Comparison of ENCODE assay signal across 16 cellular contexts in the genomic region with DNA sequence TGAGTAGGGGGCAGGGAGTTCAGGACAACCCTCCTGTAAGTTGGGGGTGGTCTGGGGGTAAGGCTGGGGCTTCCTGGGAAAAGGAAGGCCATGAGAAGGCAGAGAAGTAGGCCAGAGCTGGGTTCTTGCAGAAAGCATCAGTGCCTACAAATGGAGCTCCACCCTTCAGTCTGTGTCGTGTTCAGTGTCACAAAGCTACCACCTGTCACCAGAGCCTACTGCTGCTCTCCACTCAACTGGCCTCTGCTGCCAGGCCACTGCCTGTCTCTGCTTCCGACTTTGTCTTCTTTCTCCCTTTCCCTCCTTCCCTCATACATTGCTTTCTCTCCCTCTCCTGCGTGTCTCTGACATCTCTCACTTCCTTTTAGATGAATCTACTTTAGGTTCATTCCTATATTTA.
DNase-seq lines count a peak whose midpoint lies in the region; ATAC-seq and TF ChIP-seq lines count a peak whose summit lies in the region.
"Had no signal": no experiment of that assay in that cellular context is flagged by ENCODE, and none has a peak within 500 bp of the region (broad histone marks: within the 10 kb centered on the region; RNA-seq: fewer than 3 reads in every experiment).

No MANE protein-coding gene starts in this region.

- no peak overlapping the region for H3K4me3 Mint-ChIP-seq in nephron progenitor cell
- H3K4me3 Mint-ChIP-seq in stimulated activated naive CD8-positive, alpha-beta T cell treated with anti-CD3 and anti-CD28 coated beads, Interleukin-15, amount 100 ng/mL, for 72 hours: no peak overlapping the region
- H3K4me3 Mint-ChIP-seq: GM23338 had no signal

- H3K4me1 Mint-ChIP-seq in nephron progenitor cell: no peaks in the 10 kb centered on the region
- peaks cover 19% of the 10 kb centered on the region for H3K4me1 Mint-ChIP-seq in stimulated activated naive CD8-positive, alpha-beta T cell treated with anti-CD3 and anti-CD28 coated beads, Interleukin-15, amount 100 ng/mL, for 72 hours

- H3K4me3 ChIP-seq in GM12865 (ENCODE audit: low read depth, low read length): no peak overlapping the region
- H3K4me3 ChIP-seq in OCI-LY3 (ENCODE audit: low read length): no peak overlapping the region
- H3K4me3 ChIP-seq: GM23338 had no signal

- ATAC-seq in stimulated activated naive CD8-positive, alpha-beta T cell treated with anti-CD3 and anti-CD28 coated beads, Interleukin-15, amount 100 ng/mL, for 72 hours: no peak
- ATAC-seq in GM21619 (IDR thresholded peaks at IDR 0.05; ENCODE audit: unreplicated experiment): no peak
- ATAC-seq: GM23338, HCT116, SK-N-SH treated with all-trans-retinoic acid at 6 μM for 48 hours had no signal

- H3K36me3 Mint-ChIP-seq in nephron progenitor cell (ENCODE audit: low read depth): peaks cover 39% of the 10 kb centered on the region

- no peaks in the 10 kb centered on the region for H3K9me3 ChIP-seq in OCI-LY3 (ENCODE audit: insufficient read depth, low read length)

- DNase-seq in AG20443 (ENCODE audit: low spot score) (peak; percentile 5), GM12865 (ENCODE audit: low read depth) (peak; percentile 57), nephron progenitor cell (no peak), NCI-H187 (lab: John Stamatoyannopoulos, UW) (no peak)
- no peak for DNase-seq in stimulated activated naive CD8-positive, alpha-beta T cell treated with anti-CD3 and anti-CD28 coated beads, Interleukin-15, amount 100 ng/mL, for 72 hours
- DNase-seq: NCI-H1092, NCI-H146, NCI-H510A treated with DMSO at 0.1 percent for 48 hours, OCI-M1, SHP77 treated with DMSO at 0.1 percent for 48 hours had no signal

- peaks cover 21% of the 10 kb centered on the region for H3K4me1 ChIP-seq in OCI-LY3 (ENCODE audit: low read length)

- peaks cover 51% of the 10 kb centered on the region for H3K36me3 ChIP-seq in OCI-LY3 (replicated peaks; ENCODE audit: low read depth, low read length)

- no peaks in the 10 kb centered on the region for H3K79me2 ChIP-seq in OCI-LY3 (ENCODE audit: low read length)

- no peaks in the 10 kb centered on the region for H3K27me3 ChIP-seq in OCI-LY3 (ENCODE audit: low read depth, low read length)

- H4K20me1 ChIP-seq in OCI-LY3 (ENCODE audit: insufficient read depth, low read length): no peaks in the 10 kb centered on the region

- TF ChIP-seq CTCF in GM12865 (IDR thresholded peaks at IDR 0.05; ENCODE audit: insufficient read depth, low read depth, low read length, missing control alignments): no peak
- TF ChIP-seq CTCF in OCI-LY3 (IDR thresholded peaks at IDR 0.05; ENCODE audit: low read depth, low read length): no peak
- no peak for TF ChIP-seq CTCF in nephron progenitor cell (IDR thresholded peaks at IDR 0.05)

- H3K9me3 Mint-ChIP-seq in nephron progenitor cell: no peaks in the 10 kb centered on the region
- peaks cover 9 to 15% of the 10 kb centered on the region in 2 donors for H3K9me3 Mint-ChIP-seq in stimulated activated naive CD8-positive, alpha-beta T cell treated with anti-CD3 and anti-CD28 coated beads, Interleukin-15, amount 100 ng/mL, for 72 hours
- H3K9me3 Mint-ChIP-seq: GM23338 had no signal

- peak overlapping the region; percentile 17 for H3K27ac Mint-ChIP-seq in nephron progenitor cell
- peak overlapping the region in 1 of 2 donors; percentile 10 for H3K27ac Mint-ChIP-seq in stimulated activated naive CD8-positive, alpha-beta T cell treated with anti-CD3 and anti-CD28 coated beads, Interleukin-15, amount 100 ng/mL, for 72 hours
- H3K27ac Mint-ChIP-seq: GM23338 had no signal

- H3K27ac ChIP-seq in OCI-LY3 (ENCODE audit: low read length): peak overlapping the region; percentile 19
- H3K27ac ChIP-seq: C4-2B had no signal

- H3K9ac ChIP-seq in OCI-LY3 (ENCODE audit: low read length): no peak overlapping the region

- H2AFZ ChIP-seq in OCI-LY3 (ENCODE audit: low read depth, low read length): no peak overlapping the region
- H2AFZ ChIP-seq: GM23338 had no signal

- peak overlapping the region; percentile 19 for H3K4me2 ChIP-seq in OCI-LY3 (ENCODE audit: low read length)
- H3K4me2 ChIP-seq: GM23338 had no signal

- peaks cover 8% of the 10 kb centered on the region for H3K27me3 Mint-ChIP-seq in nephron progenitor cell (ENCODE audit: low read depth, poor library complexity)
- H3K27me3 Mint-ChIP-seq in stimulated activated naive CD8-positive, alpha-beta T cell treated with anti-CD3 and anti-CD28 coated beads, Interleukin-15, amount 100 ng/mL, for 72 hours: peaks cover 18% of the 10 kb centered on the region

Comparison
In these comparisons a context has a peak if more than half of its experiments do, and no peak if none do; other contexts are left out.
1. DNase-seq: peak in AG20443 (single experiment) and GM12865 (single experiment); none in nephron progenitor cell (single experiment), NCI-H187 (0 of 2) and stimulated activated naive CD8-positive, alpha-beta T cell treated with anti-CD3 and anti-CD28 coated beads, Interleukin-15, amount 100 ng/mL, for 72 hours (0 of 2).